Comparison of ENCODE assay signal across 2 cellular contexts in genomic region chr5:45402804-45403455, GRCh38.
TF ChIP-seq lines count a peak whose summit lies in the region.

No MANE protein-coding gene starts in this region.

TF ChIP-seq in GM23338, 12 proteins besides CTCF, POLR2A, EP300 and RAD21 (continued from another document):
- TF ChIP-seq ZNF462 (CRISPR knock-in tag; IDR thresholded peaks at IDR 0.05) (no peak), ETS1 (IDR thresholded peaks at IDR 0.05) (no peak), EZH2phosphoT487 (IDR thresholded peaks at IDR 0.05; ENCODE audit: unreplicated experiment) (no peak), POLR2AphosphoS5 (IDR thresholded peaks at IDR 0.05; ENCODE audit: low read depth) (no peak), CREB1 (CRISPR knock-in tag; IDR thresholded peaks at IDR 0.05; ENCODE audit: low read depth) (no peak)

TF ChIP-seq in WTC11, 78 proteins besides CTCF, POLR2A, EP300 and RAD21 (continued from another document):
- no peak for TF ChIP-seq PRDM15 (CRISPR knock-in tag; IDR thresholded peaks at IDR 0.05)
- TF ChIP-seq FOXP1 (CRISPR knock-in tag; IDR thresholded peaks at IDR 0.05; ENCODE audit: borderline replicate concordance) = no peak
- no peak for TF ChIP-seq MYBL2 (CRISPR knock-in tag; IDR thresholded peaks at IDR 0.05)
- TF ChIP-seq ZNF263 (CRISPR knock-in tag; IDR thresholded peaks at IDR 0.05; ENCODE audit: low read depth) = no peak
- TF ChIP-seq NR1H2 (CRISPR knock-in tag; IDR thresholded peaks at IDR 0.05) = no peak
- TF ChIP-seq RELA (CRISPR knock-in tag; IDR thresholded peaks at IDR 0.05; ENCODE audit: borderline replicate concordance) = no peak
